ENCODE assay signal across 1 cellular context in the genomic region with DNA sequence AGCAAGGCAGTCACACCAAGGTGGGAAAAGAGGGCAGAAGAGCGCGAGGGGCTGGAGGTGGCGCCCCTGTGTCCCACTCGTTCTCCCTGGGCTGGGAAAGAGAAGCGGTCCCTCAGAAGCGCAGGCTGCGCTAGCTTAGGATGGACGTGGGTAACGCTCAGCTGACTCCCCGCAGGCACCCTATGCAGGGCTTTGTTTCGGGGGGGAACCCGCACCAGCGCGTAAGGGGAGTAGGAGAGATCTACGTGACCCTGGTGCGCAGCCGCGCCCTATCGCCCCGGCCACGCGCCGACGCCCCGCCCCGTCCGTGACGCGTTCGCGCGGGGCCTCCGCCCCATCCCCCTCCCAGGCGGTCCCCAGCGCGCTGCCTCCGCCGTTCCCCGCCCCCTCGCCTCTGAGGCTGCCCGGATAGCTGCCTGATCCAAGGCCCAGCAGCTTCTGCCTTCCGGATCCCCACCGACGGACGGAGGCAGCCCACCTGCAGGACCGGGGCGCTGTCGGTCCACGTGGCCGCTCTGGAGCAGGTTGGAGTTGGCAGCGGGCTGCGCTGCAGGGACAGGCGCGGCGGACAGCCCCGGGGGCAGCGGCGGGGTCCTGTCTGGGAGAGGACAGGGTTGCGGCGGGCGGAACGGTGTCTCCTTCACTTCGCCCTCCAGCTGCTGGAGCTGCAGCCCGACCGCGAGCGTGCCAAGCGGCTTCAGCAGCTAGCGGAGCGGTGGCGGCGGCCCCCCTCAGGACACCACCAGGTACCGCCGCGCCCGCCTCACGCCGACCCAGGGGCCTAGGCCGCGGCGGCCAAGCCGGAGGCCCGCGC.
TF ChIP-seq lines count a peak whose summit lies in the region.

A gene with protein sequence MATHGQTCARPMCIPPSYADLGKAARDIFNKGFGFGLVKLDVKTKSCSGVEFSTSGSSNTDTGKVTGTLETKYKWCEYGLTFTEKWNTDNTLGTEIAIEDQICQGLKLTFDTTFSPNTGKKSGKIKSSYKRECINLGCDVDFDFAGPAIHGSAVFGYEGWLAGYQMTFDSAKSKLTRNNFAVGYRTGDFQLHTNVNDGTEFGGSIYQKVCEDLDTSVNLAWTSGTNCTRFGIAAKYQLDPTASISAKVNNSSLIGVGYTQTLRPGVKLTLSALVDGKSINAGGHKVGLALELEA (plus strand): TSS at position 604 of the 814 bp plus-strand sequence. CDS start 363 bp downstream, outside the sequence.

TF ChIP-seq in K562, 482 proteins besides CTCF, POLR2A, EP300 and RAD21 (continued from another document and continues in another):
- TF ChIP-seq, protein P1, sequence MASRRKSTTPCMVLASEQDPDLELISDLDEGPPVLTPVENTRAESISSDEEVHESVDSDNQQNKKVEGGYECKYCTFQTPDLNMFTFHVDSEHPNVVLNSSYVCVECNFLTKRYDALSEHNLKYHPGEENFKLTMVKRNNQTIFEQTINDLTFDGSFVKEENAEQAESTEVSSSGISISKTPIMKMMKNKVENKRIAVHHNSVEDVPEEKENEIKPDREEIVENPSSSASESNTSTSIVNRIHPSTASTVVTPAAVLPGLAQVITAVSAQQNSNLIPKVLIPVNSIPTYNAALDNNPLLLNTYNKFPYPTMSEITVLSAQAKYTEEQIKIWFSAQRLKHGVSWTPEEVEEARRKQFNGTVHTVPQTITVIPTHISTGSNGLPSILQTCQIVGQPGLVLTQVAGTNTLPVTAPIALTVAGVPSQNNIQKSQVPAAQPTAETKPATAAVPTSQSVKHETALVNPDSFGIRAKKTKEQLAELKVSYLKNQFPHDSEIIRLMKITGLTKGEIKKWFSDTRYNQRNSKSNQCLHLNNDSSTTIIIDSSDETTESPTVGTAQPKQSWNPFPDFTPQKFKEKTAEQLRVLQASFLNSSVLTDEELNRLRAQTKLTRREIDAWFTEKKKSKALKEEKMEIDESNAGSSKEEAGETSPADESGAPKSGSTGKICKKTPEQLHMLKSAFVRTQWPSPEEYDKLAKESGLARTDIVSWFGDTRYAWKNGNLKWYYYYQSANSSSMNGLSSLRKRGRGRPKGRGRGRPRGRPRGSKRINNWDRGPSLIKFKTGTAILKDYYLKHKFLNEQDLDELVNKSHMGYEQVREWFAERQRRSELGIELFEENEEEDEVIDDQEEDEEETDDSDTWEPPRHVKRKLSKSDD (conservative IDR thresholded peaks at IDR 0.05; ENCODE audit: low read length): no peak
- TF ChIP-seq CEBPB (tag; IDR thresholded peaks at IDR 0.05) (no peak), ZNF75A (CRISPR knock-in tag; IDR thresholded peaks at IDR 0.05) (peak; percentile 81), ZZZ3 (IDR thresholded peaks at IDR 0.05) (peak; percentile 49; the same call in 1 of the 2 replicates), RUNX1 (IDR thresholded peaks at IDR 0.05; ENCODE audit: low read depth) (peak; percentile 58; the same call in 1 of the 2 replicates), HIVEP1 (CRISPR knock-in tag; IDR thresholded peaks at IDR 0.05) (no peak; the same call in 1 of the 2 replicates), NR2C1 (IDR thresholded peaks at IDR 0.05) (peak; percentile 57), NR2C1 (tag; IDR thresholded peaks at IDR 0.05) (peak; percentile 58), PHF20 (IDR thresholded peaks at IDR 0.05; ENCODE audit: partially characterized antibody) (peak; percentile 85), ZNF586 (CRISPR knock-in tag; conservative IDR thresholded peaks at IDR 0.05) (no peak), PPARD (CRISPR knock-in tag; IDR thresholded peaks at IDR 0.05) (no peak), BRCA1 (IDR thresholded peaks at IDR 0.05) (no peak), BRCA1 (CRISPR knock-in tag; IDR thresholded peaks at IDR 0.05) (no peak), ZNF224 (CRISPR knock-in tag; IDR thresholded peaks at IDR 0.05) (no peak), ZSCAN32 (CRISPR knock-in tag; IDR thresholded peaks at IDR 0.05) (no peak), CBFB (CRISPR knock-in tag; IDR thresholded peaks at IDR 0.05) (no peak), XRCC5 (IDR thresholded peaks at IDR 0.05; ENCODE audit: low read depth, low read length) (peak; percentile 63; the same call in 1 of the 2 replicates), STAT5A (IDR thresholded peaks at IDR 0.05; ENCODE audit: borderline replicate concordance, low read length) (no peak), ZNF445 (CRISPR knock-in tag; IDR thresholded peaks at IDR 0.05; ENCODE audit: low read depth) (0 out of 2 replicates have a peak, but pooled peaks have one; percentile 52), ZC3H11A (IDR thresholded peaks at IDR 0.05; ENCODE audit: low read depth, low read length) (0 out of 2 replicates have a peak, but pooled peaks have one; percentile 14), MYBL2 (IDR thresholded peaks at IDR 0.05; ENCODE audit: low read depth) (no peak), MYBL2 (CRISPR knock-in tag; IDR thresholded peaks at IDR 0.05; ENCODE audit: borderline replicate concordance) (no peak), FUS (optimal IDR thresholded peaks at IDR 0.05; ENCODE audit: low read depth, low read length) (peak; percentile 96), RBM14 (IDR thresholded peaks at IDR 0.05; ENCODE audit: borderline replicate concordance, insufficient read depth, low read depth, low read length) (no peak), ATF7 (IDR thresholded peaks at IDR 0.05) (peak; percentile 82; the same call in 1 of the 2 replicates), SMARCA4 (IDR thresholded peaks at IDR 0.05) (0 out of 2 replicates have a peak, but pooled peaks have one; percentile 55), RAD51 (IDR thresholded peaks at IDR 0.05; ENCODE audit: borderline replicate concordance, low read depth) (no peak), ILK (tag; IDR thresholded peaks at IDR 0.05; ENCODE audit: borderline replicate concordance, low read depth) (no peak), KLF6 (CRISPR knock-in tag; IDR thresholded peaks at IDR 0.05; ENCODE audit: borderline replicate concordance) (peak; percentile 76), SMC3 (conservative IDR thresholded peaks at IDR 0.05; ENCODE audit: insufficient read depth, low read depth, low read length) (0 out of 2 replicates have a peak, but pooled peaks have one; percentile 31), IFI16 (CRISPR knock-in tag; IDR thresholded peaks at IDR 0.05) (no peak)
- TF ChIP-seq, protein P2, sequence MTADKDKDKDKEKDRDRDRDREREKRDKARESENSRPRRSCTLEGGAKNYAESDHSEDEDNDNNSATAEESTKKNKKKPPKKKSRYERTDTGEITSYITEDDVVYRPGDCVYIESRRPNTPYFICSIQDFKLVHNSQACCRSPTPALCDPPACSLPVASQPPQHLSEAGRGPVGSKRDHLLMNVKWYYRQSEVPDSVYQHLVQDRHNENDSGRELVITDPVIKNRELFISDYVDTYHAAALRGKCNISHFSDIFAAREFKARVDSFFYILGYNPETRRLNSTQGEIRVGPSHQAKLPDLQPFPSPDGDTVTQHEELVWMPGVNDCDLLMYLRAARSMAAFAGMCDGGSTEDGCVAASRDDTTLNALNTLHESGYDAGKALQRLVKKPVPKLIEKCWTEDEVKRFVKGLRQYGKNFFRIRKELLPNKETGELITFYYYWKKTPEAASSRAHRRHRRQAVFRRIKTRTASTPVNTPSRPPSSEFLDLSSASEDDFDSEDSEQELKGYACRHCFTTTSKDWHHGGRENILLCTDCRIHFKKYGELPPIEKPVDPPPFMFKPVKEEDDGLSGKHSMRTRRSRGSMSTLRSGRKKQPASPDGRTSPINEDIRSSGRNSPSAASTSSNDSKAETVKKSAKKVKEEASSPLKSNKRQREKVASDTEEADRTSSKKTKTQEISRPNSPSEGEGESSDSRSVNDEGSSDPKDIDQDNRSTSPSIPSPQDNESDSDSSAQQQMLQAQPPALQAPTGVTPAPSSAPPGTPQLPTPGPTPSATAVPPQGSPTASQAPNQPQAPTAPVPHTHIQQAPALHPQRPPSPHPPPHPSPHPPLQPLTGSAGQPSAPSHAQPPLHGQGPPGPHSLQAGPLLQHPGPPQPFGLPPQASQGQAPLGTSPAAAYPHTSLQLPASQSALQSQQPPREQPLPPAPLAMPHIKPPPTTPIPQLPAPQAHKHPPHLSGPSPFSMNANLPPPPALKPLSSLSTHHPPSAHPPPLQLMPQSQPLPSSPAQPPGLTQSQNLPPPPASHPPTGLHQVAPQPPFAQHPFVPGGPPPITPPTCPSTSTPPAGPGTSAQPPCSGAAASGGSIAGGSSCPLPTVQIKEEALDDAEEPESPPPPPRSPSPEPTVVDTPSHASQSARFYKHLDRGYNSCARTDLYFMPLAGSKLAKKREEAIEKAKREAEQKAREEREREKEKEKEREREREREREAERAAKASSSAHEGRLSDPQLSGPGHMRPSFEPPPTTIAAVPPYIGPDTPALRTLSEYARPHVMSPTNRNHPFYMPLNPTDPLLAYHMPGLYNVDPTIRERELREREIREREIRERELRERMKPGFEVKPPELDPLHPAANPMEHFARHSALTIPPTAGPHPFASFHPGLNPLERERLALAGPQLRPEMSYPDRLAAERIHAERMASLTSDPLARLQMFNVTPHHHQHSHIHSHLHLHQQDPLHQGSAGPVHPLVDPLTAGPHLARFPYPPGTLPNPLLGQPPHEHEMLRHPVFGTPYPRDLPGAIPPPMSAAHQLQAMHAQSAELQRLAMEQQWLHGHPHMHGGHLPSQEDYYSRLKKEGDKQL (CRISPR knock-in tag; IDR thresholded peaks at IDR 0.05; ENCODE audit: borderline replicate concordance): no peak
- TF ChIP-seq, protein P3, sequence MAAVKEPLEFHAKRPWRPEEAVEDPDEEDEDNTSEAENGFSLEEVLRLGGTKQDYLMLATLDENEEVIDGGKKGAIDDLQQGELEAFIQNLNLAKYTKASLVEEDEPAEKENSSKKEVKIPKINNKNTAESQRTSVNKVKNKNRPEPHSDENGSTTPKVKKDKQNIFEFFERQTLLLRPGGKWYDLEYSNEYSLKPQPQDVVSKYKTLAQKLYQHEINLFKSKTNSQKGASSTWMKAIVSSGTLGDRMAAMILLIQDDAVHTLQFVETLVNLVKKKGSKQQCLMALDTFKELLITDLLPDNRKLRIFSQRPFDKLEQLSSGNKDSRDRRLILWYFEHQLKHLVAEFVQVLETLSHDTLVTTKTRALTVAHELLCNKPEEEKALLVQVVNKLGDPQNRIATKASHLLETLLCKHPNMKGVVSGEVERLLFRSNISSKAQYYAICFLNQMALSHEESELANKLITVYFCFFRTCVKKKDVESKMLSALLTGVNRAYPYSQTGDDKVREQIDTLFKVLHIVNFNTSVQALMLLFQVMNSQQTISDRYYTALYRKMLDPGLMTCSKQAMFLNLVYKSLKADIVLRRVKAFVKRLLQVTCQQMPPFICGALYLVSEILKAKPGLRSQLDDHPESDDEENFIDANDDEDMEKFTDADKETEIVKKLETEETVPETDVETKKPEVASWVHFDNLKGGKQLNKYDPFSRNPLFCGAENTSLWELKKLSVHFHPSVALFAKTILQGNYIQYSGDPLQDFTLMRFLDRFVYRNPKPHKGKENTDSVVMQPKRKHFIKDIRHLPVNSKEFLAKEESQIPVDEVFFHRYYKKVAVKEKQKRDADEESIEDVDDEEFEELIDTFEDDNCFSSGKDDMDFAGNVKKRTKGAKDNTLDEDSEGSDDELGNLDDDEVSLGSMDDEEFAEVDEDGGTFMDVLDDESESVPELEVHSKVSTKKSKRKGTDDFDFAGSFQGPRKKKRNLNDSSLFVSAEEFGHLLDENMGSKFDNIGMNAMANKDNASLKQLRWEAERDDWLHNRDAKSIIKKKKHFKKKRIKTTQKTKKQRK (IDR thresholded peaks at IDR 0.05; ENCODE audit: borderline replicate concordance, low read depth, low read length): no peak
- TF ChIP-seq, protein P4, sequence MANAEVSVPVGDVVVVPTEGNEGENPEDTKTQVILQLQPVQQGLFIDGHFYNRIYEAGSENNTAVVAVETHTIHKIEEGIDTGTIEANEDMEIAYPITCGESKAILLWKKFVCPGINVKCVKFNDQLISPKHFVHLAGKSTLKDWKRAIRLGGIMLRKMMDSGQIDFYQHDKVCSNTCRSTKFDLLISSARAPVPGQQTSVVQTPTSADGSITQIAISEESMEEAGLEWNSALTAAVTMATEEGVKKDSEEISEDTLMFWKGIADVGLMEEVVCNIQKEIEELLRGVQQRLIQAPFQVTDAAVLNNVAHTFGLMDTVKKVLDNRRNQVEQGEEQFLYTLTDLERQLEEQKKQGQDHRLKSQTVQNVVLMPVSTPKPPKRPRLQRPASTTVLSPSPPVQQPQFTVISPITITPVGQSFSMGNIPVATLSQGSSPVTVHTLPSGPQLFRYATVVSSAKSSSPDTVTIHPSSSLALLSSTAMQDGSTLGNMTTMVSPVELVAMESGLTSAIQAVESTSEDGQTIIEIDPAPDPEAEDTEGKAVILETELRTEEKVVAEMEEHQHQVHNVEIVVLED (CRISPR knock-in tag; IDR thresholded peaks at IDR 0.05): peak; percentile 85
- TF ChIP-seq, protein P5, sequence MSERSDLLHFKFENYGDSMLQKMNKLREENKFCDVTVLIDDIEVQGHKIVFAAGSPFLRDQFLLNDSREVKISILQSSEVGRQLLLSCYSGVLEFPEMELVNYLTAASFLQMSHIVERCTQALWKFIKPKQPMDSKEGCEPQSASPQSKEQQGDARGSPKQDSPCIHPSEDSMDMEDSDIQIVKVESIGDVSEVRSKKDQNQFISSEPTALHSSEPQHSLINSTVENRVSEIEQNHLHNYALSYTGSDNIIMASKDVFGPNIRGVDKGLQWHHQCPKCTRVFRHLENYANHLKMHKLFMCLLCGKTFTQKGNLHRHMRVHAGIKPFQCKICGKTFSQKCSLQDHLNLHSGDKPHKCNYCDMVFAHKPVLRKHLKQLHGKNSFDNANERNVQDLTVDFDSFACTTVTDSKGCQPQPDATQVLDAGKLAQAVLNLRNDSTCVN (CRISPR knock-in tag; IDR thresholded peaks at IDR 0.05): peak; percentile 95
- TF ChIP-seq, protein P6, sequence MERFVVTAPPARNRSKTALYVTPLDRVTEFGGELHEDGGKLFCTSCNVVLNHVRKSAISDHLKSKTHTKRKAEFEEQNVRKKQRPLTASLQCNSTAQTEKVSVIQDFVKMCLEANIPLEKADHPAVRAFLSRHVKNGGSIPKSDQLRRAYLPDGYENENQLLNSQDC (CRISPR knock-in tag; IDR thresholded peaks at IDR 0.05): peak; percentile 79; the same call in 1 of the 2 replicates
- TF ChIP-seq, protein P7, sequence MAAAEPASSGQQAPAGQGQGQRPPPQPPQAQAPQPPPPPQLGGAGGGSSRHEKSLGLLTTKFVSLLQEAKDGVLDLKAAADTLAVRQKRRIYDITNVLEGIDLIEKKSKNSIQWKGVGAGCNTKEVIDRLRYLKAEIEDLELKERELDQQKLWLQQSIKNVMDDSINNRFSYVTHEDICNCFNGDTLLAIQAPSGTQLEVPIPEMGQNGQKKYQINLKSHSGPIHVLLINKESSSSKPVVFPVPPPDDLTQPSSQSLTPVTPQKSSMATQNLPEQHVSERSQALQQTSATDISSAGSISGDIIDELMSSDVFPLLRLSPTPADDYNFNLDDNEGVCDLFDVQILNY (CRISPR knock-in tag; IDR thresholded peaks at IDR 0.05): no peak; the same call in 1 of the 2 replicates
